Comparison of ENCODE assay signal across 9 cellular contexts in the genomic region with DNA sequence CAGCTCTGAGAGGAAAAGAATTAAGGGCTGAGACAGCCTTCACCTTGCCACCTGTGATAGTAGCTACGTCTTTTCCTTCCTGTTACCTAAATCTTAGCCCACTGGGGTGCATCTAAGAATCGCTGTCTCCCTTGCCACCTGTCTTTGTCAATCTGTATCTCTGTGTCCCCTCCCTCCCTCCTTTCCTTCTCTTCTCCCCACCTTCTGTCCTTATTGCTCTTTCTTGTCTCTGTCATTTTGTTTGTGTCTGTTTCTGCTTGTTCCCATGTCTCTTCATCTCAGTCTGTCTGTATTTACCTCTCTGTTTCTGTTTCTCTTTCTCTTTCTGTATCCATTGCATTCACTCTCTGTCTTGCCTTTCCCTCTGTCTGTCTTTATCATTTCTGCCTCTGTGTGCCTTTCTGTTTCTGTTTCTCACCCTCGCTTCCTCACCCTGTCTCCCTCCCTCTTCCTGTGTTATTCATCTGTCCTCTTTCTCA. TPM values are rescaled to one million over a fixed set of nuclear protein-coding genes. Genes with fewer than 3 reads are reported as not detected.
DNase-seq lines count a peak whose midpoint lies in the region; ATAC-seq and TF ChIP-seq lines count a peak whose summit lies in the region.
"Had no signal": no experiment of that assay in that cellular context is flagged by ENCODE, and none has a peak within 500 bp of the region (broad histone marks: within the 10 kb centered on the region; RNA-seq: fewer than 3 reads in every experiment).

No MANE protein-coding gene starts in this region.

- no peaks in the 10 kb centered on the region for H4K20me1 ChIP-seq in SK-N-SH (ENCODE audit: insufficient read depth)

- H3K9me2 ChIP-seq in SK-N-SH = no peaks in the 10 kb centered on the region

- no peak overlapping the region for H2BK5ac ChIP-seq in mesendoderm (ENCODE audit: low read length)

- H3K36me3 ChIP-seq in SK-N-SH (replicated peaks in 1 of 2; ENCODE audit: control insufficient read depth in 1 of 2, insufficient read depth in 2 of 2, low read length in 1 of 2) (no peaks in the 10 kb centered on the region), mesendoderm (ENCODE audit: control insufficient read depth, insufficient read depth, low read length) (no peaks in the 10 kb centered on the region)
- H3K36me3 ChIP-seq: ovary had no signal

- H4K8ac ChIP-seq in mesendoderm (ENCODE audit: low read depth, low read length) = no peak overlapping the region

- peak; percentile 89 for ATAC-seq in HG02885 (IDR thresholded peaks at IDR 0.05; ENCODE audit: poor library complexity, unreplicated experiment)
- ATAC-seq in left ventricle myocardium superior = no peak

- no peak overlapping the region for H3K56ac ChIP-seq in mesendoderm (ENCODE audit: low read length)

- CTCF ChIA-PET in SK-N-SH (lab: Yijun Ruan, JAX) = interaction anchor here (1.1 to 1.5 kb wide), 2 partner anchors 22 to 25 kb away, joined by 3 read pairs; no protein-coding TSS in a partner anchor

- no peak overlapping the region for H2BK15ac ChIP-seq in mesendoderm (replicated peaks; ENCODE audit: low read depth)

- H3K79me2 ChIP-seq in SK-N-SH (ENCODE audit: insufficient read depth) = no peaks in the 10 kb centered on the region
- no peaks in the 10 kb centered on the region for H3K79me2 ChIP-seq in mesendoderm (ENCODE audit: control insufficient read depth, insufficient read depth, low read length)

- no peak overlapping the region for H3K4ac ChIP-seq in mesendoderm (ENCODE audit: low read depth, low read length)

- H2AFZ ChIP-seq in SK-N-SH (ENCODE audit: low read depth) = no peak overlapping the region

- POLR2A ChIA-PET in SK-N-SH (lab: Yijun Ruan, JAX) = no interaction called here

- H3K23ac ChIP-seq in mesendoderm (ENCODE audit: low read length) = no peak overlapping the region

- WGBS in SK-N-SH (ENCODE audit: low lambda C conversion rate) = 49% methylated on average over 3 of the region's 3 CpGs
- no CpG with 5 or more reads among the region's 3 CpGs for WGBS in mesendoderm (ENCODE audit: extremely low coverage, insufficient coverage, low lambda C conversion rate)

- H3F3A ChIP-seq in SK-N-SH (replicated peaks; ENCODE audit: insufficient read depth) = no peaks in the 10 kb centered on the region

- TF ChIP-seq RAD21 in SK-N-SH (IDR thresholded peaks at IDR 0.05; ENCODE audit: low read length) = no peak

- no peaks in the 10 kb centered on the region for H3K36me3 Mint-ChIP-seq in activated naive CD4-positive, alpha-beta T cell treated with anti-CD3 and anti-CD28 coated beads, Interleukin-2, amount 50 U/mL, for 24 hours
- no peaks in the 10 kb centered on the region for H3K36me3 Mint-ChIP-seq in T-helper 2 cell treated with Interferon-gamma antibody and Interleukin-4, amounts not matched to agents 5 μg/mL and 100 μg/mL, for 36 hours (ENCODE audit: low read depth)
- H3K36me3 Mint-ChIP-seq in glutamatergic neuron (ENCODE audit: unreplicated experiment) = peaks cover 9% of the 10 kb centered on the region

- H3K4me2 ChIP-seq in SK-N-SH (no peak overlapping the region), mesendoderm (ENCODE audit: low read length) (no peak overlapping the region)

- H2BK120ac ChIP-seq in mesendoderm (ENCODE audit: low read depth, low read length) = no peak overlapping the region

- TF ChIP-seq EP300 in SK-N-SH (IDR thresholded peaks at IDR 0.05; ENCODE audit: borderline replicate concordance in 1 of 2, low read depth in 1 of 2, low read length in 1 of 2) = no peak

- no peak overlapping the region for H3K27ac ChIP-seq in SK-N-SH (ENCODE audit: low read depth in 2 of 2, low read length in 1 of 2)
- no peak overlapping the region for H3K27ac ChIP-seq in mesendoderm (ENCODE audit: low read depth, low read length)
- H3K27ac ChIP-seq: ovary had no signal

- H3K4me1 ChIP-seq in SK-N-SH (ENCODE audit: control insufficient read depth in 1 of 2, insufficient read depth in 2 of 2, low read depth in 1 of 2, low read length in 1 of 2) = peaks cover 0 to 11% of the 10 kb centered on the region in 2 experiments; a peak in 1 of 4 replicates
- H3K4me1 ChIP-seq in mesendoderm (ENCODE audit: control insufficient read depth, low read depth, low read length) = peaks cover 3% of the 10 kb centered on the region

- H2AK5ac ChIP-seq in mesendoderm (ENCODE audit: low read length) = no peak overlapping the region

- no peaks in the 10 kb centered on the region for H3K79me1 ChIP-seq in mesendoderm (ENCODE audit: low read length)

- DNase-seq in activated naive CD4-positive, alpha-beta T cell treated with Interleukin-2 at 50 U/mL for 16 hours = no peak
- DNase-seq in T-helper 2 cell treated with Interferon-gamma antibody and Interleukin-4, amounts not matched to agents 5 μg/mL and 100 μg/mL, for 36 hours (ENCODE audit: low spot score) = no peak
- DNase-seq in left ventricle myocardium superior (no peak), glutamatergic neuron (no peak), SK-N-SH (no peak), mesendoderm (no peak)
- DNase-seq: ovary had no signal

- H3K4me1 Mint-ChIP-seq in activated naive CD4-positive, alpha-beta T cell treated with anti-CD3 and anti-CD28 coated beads, Interleukin-2, amount 50 U/mL, for 24 hours = peaks cover 14% of the 10 kb centered on the region
- H3K4me1 Mint-ChIP-seq in T-helper 2 cell treated with Interferon-gamma antibody and Interleukin-4, amounts not matched to agents 5 μg/mL and 100 μg/mL, for 36 hours (ENCODE audit: low read depth) = peaks cover 10% of the 10 kb centered on the region
- no peaks in the 10 kb centered on the region for H3K4me1 Mint-ChIP-seq in glutamatergic neuron (ENCODE audit: low read depth, unreplicated experiment)

- H3K27me3 ChIP-seq in SK-N-SH (ENCODE audit: insufficient read depth) (no peaks in the 10 kb centered on the region), mesendoderm (ENCODE audit: insufficient read depth, low read length, poor library complexity) (no peaks in the 10 kb centered on the region)
- H3K27me3 ChIP-seq: ovary had no signal

- peaks cover 2% of the 10 kb centered on the region for H3K9me3 Mint-ChIP-seq in activated naive CD4-positive, alpha-beta T cell treated with anti-CD3 and anti-CD28 coated beads, Interleukin-2, amount 50 U/mL, for 24 hours
- peaks cover 3% of the 10 kb centered on the region for H3K9me3 Mint-ChIP-seq in T-helper 2 cell treated with Interferon-gamma antibody and Interleukin-4, amounts not matched to agents 5 μg/mL and 100 μg/mL, for 36 hours
- peaks cover 1% of the 10 kb centered on the region for H3K9me3 Mint-ChIP-seq in glutamatergic neuron (ENCODE audit: unreplicated experiment)

- H3K4me3 Mint-ChIP-seq in activated naive CD4-positive, alpha-beta T cell treated with anti-CD3 and anti-CD28 coated beads, Interleukin-2, amount 50 U/mL, for 24 hours = peak overlapping the region; percentile 77
- H3K4me3 Mint-ChIP-seq in T-helper 2 cell treated with Interferon-gamma antibody and Interleukin-4, amounts not matched to agents 5 μg/mL and 100 μg/mL, for 36 hours = peak overlapping the region; percentile 79
- no peak overlapping the region for H3K4me3 Mint-ChIP-seq in glutamatergic neuron (ENCODE audit: unreplicated experiment)

- peak overlapping the region; percentile 81 for H3K27ac Mint-ChIP-seq in activated naive CD4-positive, alpha-beta T cell treated with anti-CD3 and anti-CD28 coated beads, Interleukin-2, amount 50 U/mL, for 24 hours
- peak overlapping the region; percentile 92 for H3K27ac Mint-ChIP-seq in T-helper 2 cell treated with Interferon-gamma antibody and Interleukin-4, amounts not matched to agents 5 μg/mL and 100 μg/mL, for 36 hours
- no peak overlapping the region for H3K27ac Mint-ChIP-seq in glutamatergic neuron (ENCODE audit: unreplicated experiment)

- intact Hi-C loops in left ventricle myocardium superior (cut with micrococcal nuclease) = no loop called here

- H3K4me3 ChIP-seq in SK-N-SH (ENCODE audit: low read depth in 2 of 2, low read length in 1 of 2) (no peak overlapping the region), mesendoderm (ENCODE audit: low read length) (no peak overlapping the region)
- H3K4me3 ChIP-seq: ovary had no signal

- H4K5ac ChIP-seq in mesendoderm (ENCODE audit: low read length) = no peak overlapping the region

- H3K9ac ChIP-seq in SK-N-SH (no peak overlapping the region), mesendoderm (ENCODE audit: low read length) (no peak overlapping the region)

- H3K9me3 ChIP-seq in SK-N-SH = no peaks in the 10 kb centered on the region
- H3K9me3 ChIP-seq: ovary had no signal

- no peak overlapping the region for H3K18ac ChIP-seq in mesendoderm (ENCODE audit: low read length)

- peaks cover 2% of the 10 kb centered on the region for H3K27me3 Mint-ChIP-seq in activated naive CD4-positive, alpha-beta T cell treated with anti-CD3 and anti-CD28 coated beads, Interleukin-2, amount 50 U/mL, for 24 hours
- H3K27me3 Mint-ChIP-seq in T-helper 2 cell treated with Interferon-gamma antibody and Interleukin-4, amounts not matched to agents 5 μg/mL and 100 μg/mL, for 36 hours (ENCODE audit: low read depth) = peaks cover 5% of the 10 kb centered on the region
- H3K27me3 Mint-ChIP-seq in glutamatergic neuron (ENCODE audit: unreplicated experiment) = peaks cover 2% of the 10 kb centered on the region

- TF ChIP-seq CTCF in glutamatergic neuron (IDR thresholded peaks at IDR 0.05; ENCODE audit: partially characterized antibody, unreplicated experiment) = no peak
- TF ChIP-seq CTCF in SK-N-SH (IDR thresholded peaks at IDR 0.05) = no peak

RNA-seq across cellular contexts. Expression of gene SLC22A15, which starts 30.2 kb away (rescaled TPM):
- total RNA-seq in left ventricle myocardium superior = 11.5 TPM
- total RNA-seq in glutamatergic neuron (ENCODE audit: unreplicated experiment) = 49.4 TPM
- polyA plus RNA-seq in SK-N-SH (2012; rRNA removed) = 0.13 and 0.41 TPM in 2 replicates
- 0.13 and 0.20 TPM in 2 replicates for polyA plus RNA-seq in SK-N-SH (2012; cell fraction: cytosol; rRNA removed)
- 0.65 and 0.88 TPM in 2 replicates for polyA plus RNA-seq in SK-N-SH (2012; cell fraction: nucleus; rRNA removed)
- 1.4 TPM for polyA plus RNA-seq in mesendoderm (2013, experiment 1 of 2)
- polyA plus RNA-seq in mesendoderm (2013, experiment 2 of 2) = 1.6 TPM
